In genomic region chr3:146501752-146502151, GRCh38 we compare ENCODE assay signal across 1 cellular context.
TF ChIP-seq lines count a peak whose summit lies in the region.

No MANE protein-coding gene starts in this region.

TF ChIP-seq in GM12878, 131 proteins besides CTCF, POLR2A, EP300 and RAD21 (continued from another document):
- TF ChIP-seq PRDM15 (CRISPR knock-in tag; IDR thresholded peaks at IDR 0.05) (no peak), HSF1 (IDR thresholded peaks at IDR 0.05; ENCODE audit: low read depth, low read length) (no peak), TCF3 (IDR thresholded peaks at IDR 0.05; ENCODE audit: borderline replicate concordance, insufficient read depth, low read depth, low read length) (no peak), ZNF592 (IDR thresholded peaks at IDR 0.05) (no peak), USF2 (IDR thresholded peaks at IDR 0.05; ENCODE audit: borderline replicate concordance, low read depth, low read length) (no peak), NR2F1 (conservative IDR thresholded peaks at IDR 0.05) (0 out of 2 replicates have a peak, but pooled peaks have one; percentile 17), IRF3 (IDR thresholded peaks at IDR 0.05) (no peak), ZBED1 (IDR thresholded peaks at IDR 0.05; ENCODE audit: borderline replicate concordance) (no peak), RUNX3 (IDR thresholded peaks at IDR 0.05; ENCODE audit: low read length) (0 out of 2 replicates have a peak, but pooled peaks have one; percentile 21), MLLT1 (IDR thresholded peaks at IDR 0.05) (no peak), NFIC (IDR thresholded peaks at IDR 0.05; ENCODE audit: low read depth, low read length) (0 out of 2 replicates have a peak, but pooled peaks have one; percentile 22), PML (IDR thresholded peaks at IDR 0.05; ENCODE audit: low read length) (no peak), JUNB (IDR thresholded peaks at IDR 0.05) (peak; percentile 45; the same call in 1 of the 2 replicates), E4F1 (IDR thresholded peaks at IDR 0.05; ENCODE audit: borderline replicate concordance, partially characterized antibody) (no peak), WRNIP1 (IDR thresholded peaks at IDR 0.05; ENCODE audit: borderline replicate concordance, low read depth, low read length) (no peak), REST (IDR thresholded peaks at IDR 0.05; ENCODE audit: low read depth, low read length) (no peak), POLR2AphosphoS5 (IDR thresholded peaks at IDR 0.05; ENCODE audit: low read length) (no peak), ZBTB33 (IDR thresholded peaks at IDR 0.05) (no peak), CREB1 (IDR thresholded peaks at IDR 0.05; ENCODE audit: low read depth) (no peak), SRF (IDR thresholded peaks at IDR 0.05; ENCODE audit: low read depth in 2 of 2, low read length in 2 of 2) (no peak), ZNF687 (IDR thresholded peaks at IDR 0.05) (no peak), NR2C2 (IDR thresholded peaks at IDR 0.05; ENCODE audit: borderline replicate concordance, control insufficient read depth, insufficient read length, low read depth) (no peak)
